Comparison of ENCODE assay signal across 1 cellular context in the genomic region with DNA sequence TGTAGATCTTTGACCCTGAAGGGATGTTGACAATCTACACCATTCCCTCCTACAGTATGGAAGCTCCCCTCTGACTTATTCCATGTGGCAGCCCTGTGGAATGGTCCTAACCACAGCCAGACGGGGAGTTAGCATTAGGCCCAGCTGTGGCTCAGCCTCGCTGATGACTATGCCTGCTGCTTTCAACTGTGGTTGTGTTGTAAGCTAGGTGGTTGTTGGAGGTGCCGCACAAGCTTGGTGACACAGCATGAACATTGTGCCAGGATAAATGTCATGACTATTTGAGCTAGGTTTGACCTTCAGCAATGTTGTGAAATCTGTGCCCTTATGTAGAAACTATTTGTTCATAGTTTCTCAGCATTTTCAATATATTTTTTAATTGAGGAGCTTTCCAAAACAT.
TF ChIP-seq lines count a peak whose summit lies in the region.

No MANE protein-coding gene starts in this region.

TF ChIP-seq in IMR-90, 13 proteins besides CTCF, POLR2A, EP300 and RAD21:
- TF ChIP-seq FOS (IDR thresholded peaks at IDR 0.05; ENCODE audit: low read depth, low read length) (peak; percentile 89), MXI1 (IDR thresholded peaks at IDR 0.05; ENCODE audit: borderline replicate concordance, low read depth, low read length) (peak; percentile 75; the same call in 1 of the 2 replicates), MAZ (IDR thresholded peaks at IDR 0.05; ENCODE audit: borderline replicate concordance, low read depth, low read length) (no peak; the same call in 1 of the 2 replicates), MAFK (IDR thresholded peaks at IDR 0.05; ENCODE audit: low read depth, low read length) (peak; percentile 30; the same call in 1 of the 2 replicates), CEBPB (IDR thresholded peaks at IDR 0.05; ENCODE audit: low read depth, low read length) (peak; percentile 97), SMC3 (IDR thresholded peaks at IDR 0.05; ENCODE audit: low read depth, low read length) (no peak; the same call in 1 of the 2 replicates), BHLHE40 (IDR thresholded peaks at IDR 0.05; ENCODE audit: low read depth, low read length) (peak; percentile 65), RCOR1 (IDR thresholded peaks at IDR 0.05; ENCODE audit: insufficient replicate concordance, low read length) (peak; percentile 86), NFE2L2 (IDR thresholded peaks at IDR 0.05; ENCODE audit: low read depth, low read length) (peak; percentile 53; the same call in 1 of the 2 replicates)
TF ChIP-seq in IMR-90: peak in this region for 7.
